9 cellular contexts compared by ENCODE assay signal in the genomic region with DNA sequence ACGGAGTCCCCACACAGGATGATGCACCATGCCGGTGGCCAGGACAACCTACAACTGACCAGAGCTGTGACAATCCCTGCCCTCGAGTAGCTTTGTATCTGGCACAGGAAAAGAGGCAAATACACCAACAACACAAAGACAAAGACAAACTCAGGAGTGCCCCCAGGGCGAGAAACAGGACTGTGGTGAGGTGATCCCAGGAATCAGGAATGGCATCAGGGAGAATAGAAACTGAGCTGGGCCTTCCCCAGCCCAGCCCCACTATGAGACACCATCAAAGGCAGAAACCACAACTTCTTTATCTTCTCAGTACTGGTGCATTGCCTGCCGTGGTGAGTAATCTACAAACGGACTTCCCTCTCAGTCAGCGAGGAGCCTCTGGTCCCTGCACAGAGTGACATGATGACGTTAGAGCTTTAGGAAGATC.
A peak's percentile ranks its signal among the peaks of the same experiment; 100 is the strongest.
DNase-seq lines count a peak whose midpoint lies in the region; ATAC-seq and TF ChIP-seq lines count a peak whose summit lies in the region.
"Had no signal": no experiment of that assay in that cellular context is flagged by ENCODE, and none has a peak within 500 bp of the region (broad histone marks: within the 10 kb centered on the region; RNA-seq: fewer than 3 reads in every experiment).

No MANE protein-coding gene starts in this region.

- ATAC-seq in HG03135 (IDR thresholded peaks at IDR 0.05; ENCODE audit: unreplicated experiment) (no peak), HG03342 (IDR thresholded peaks at IDR 0.05; ENCODE audit: unreplicated experiment) (no peak)

- no peaks in the 10 kb centered on the region for H3K9me3 Mint-ChIP-seq in endothelial cell (ENCODE audit: unreplicated experiment)
- no peaks in the 10 kb centered on the region for H3K9me3 Mint-ChIP-seq in activated T-helper 2 cell treated with anti-CD3 and anti-CD28 coated beads, Interferon-gamma antibody, Interleukin-2, Interleukin-4, amounts not matched to agents 10 μg/mL and 5 μg/mL and 100 μg/mL, durations not matched to agents 14 hours and 24 hours and 36 hours

- no peak overlapping the region for H3K4me3 Mint-ChIP-seq in endothelial cell (ENCODE audit: unreplicated experiment)
- H3K4me3 Mint-ChIP-seq in activated T-helper 2 cell treated with anti-CD3 and anti-CD28 coated beads, Interferon-gamma antibody, Interleukin-2, Interleukin-4, amounts not matched to agents 10 μg/mL and 5 μg/mL and 100 μg/mL, durations not matched to agents 14 hours and 24 hours and 36 hours (ENCODE audit: low read depth), result no peak overlapping the region

- H3K27ac ChIP-seq in SJSA1, result no peak overlapping the region

- no peaks in the 10 kb centered on the region for H3K9me3 ChIP-seq in SJSA1 (replicated peaks)

- DNase-seq in AG08395 (ENCODE audit: low spot score), result peak; percentile 56
- peak; percentile 13 for DNase-seq in GM20000 (ENCODE audit: low spot score)
- DNase-seq in SJSA1 (ENCODE audit: low read depth in 1 of 2, low spot score in 2 of 2), result peak; percentile 52 to 61
- peak; percentile 53 for DNase-seq in fibroblast of pulmonary artery (ENCODE audit: low read depth)
- no peak for DNase-seq in endothelial cell (ENCODE audit: low spot score)
- no peak for DNase-seq in activated T-helper 2 cell treated with anti-CD3 and anti-CD28 coated beads, Interferon-gamma antibody, Interleukin-2, Interleukin-4, amounts not matched to agents 10 μg/mL and 5 μg/mL and 100 μg/mL, durations not matched to agents 14 hours and 24 hours and 36 hours (ENCODE audit: low spot score)
- DNase-seq: NCI-H1105 had no signal

- H3K4me1 Mint-ChIP-seq in endothelial cell (ENCODE audit: unreplicated experiment), result peaks cover 3% of the 10 kb centered on the region
- H3K4me1 Mint-ChIP-seq in activated T-helper 2 cell treated with anti-CD3 and anti-CD28 coated beads, Interferon-gamma antibody, Interleukin-2, Interleukin-4, amounts not matched to agents 10 μg/mL and 5 μg/mL and 100 μg/mL, durations not matched to agents 14 hours and 24 hours and 36 hours (ENCODE audit: low read depth), result peaks cover 13% of the 10 kb centered on the region

- no peaks in the 10 kb centered on the region for H3K36me3 ChIP-seq in SJSA1

- peaks cover 3% of the 10 kb centered on the region for H3K27me3 Mint-ChIP-seq in endothelial cell (ENCODE audit: unreplicated experiment)
- H3K27me3 Mint-ChIP-seq in activated T-helper 2 cell treated with anti-CD3 and anti-CD28 coated beads, Interferon-gamma antibody, Interleukin-2, Interleukin-4, amounts not matched to agents 10 μg/mL and 5 μg/mL and 100 μg/mL, durations not matched to agents 14 hours and 24 hours and 36 hours (ENCODE audit: low read depth), result peaks cover 7% of the 10 kb centered on the region

- intact Hi-C loops in activated T-helper 2 cell treated with anti-CD3 and anti-CD28 coated beads, Interferon-gamma antibody, Interleukin-2, Interleukin-4, amounts not matched to agents 10 μg/mL and 5 μg/mL and 100 μg/mL, durations not matched to agents 14 hours and 24 hours and 36 hours (cut with micrococcal nuclease), result loop anchor here (2.0 kb wide), 1 partner anchor 18 kb away; no protein-coding TSS in a partner anchor

- no peak overlapping the region for H3K27ac Mint-ChIP-seq in endothelial cell (ENCODE audit: unreplicated experiment)
- H3K27ac Mint-ChIP-seq in activated T-helper 2 cell treated with anti-CD3 and anti-CD28 coated beads, Interferon-gamma antibody, Interleukin-2, Interleukin-4, amounts not matched to agents 10 μg/mL and 5 μg/mL and 100 μg/mL, durations not matched to agents 14 hours and 24 hours and 36 hours, result no peak overlapping the region

- no peaks in the 10 kb centered on the region for H3K27me3 ChIP-seq in SJSA1 (replicated peaks)

- peaks cover 33% of the 10 kb centered on the region for H3K36me3 Mint-ChIP-seq in endothelial cell (ENCODE audit: low read depth, unreplicated experiment)
- H3K36me3 Mint-ChIP-seq in activated T-helper 2 cell treated with anti-CD3 and anti-CD28 coated beads, Interferon-gamma antibody, Interleukin-2, Interleukin-4, amounts not matched to agents 10 μg/mL and 5 μg/mL and 100 μg/mL, durations not matched to agents 14 hours and 24 hours and 36 hours (ENCODE audit: low read depth), result no peaks in the 10 kb centered on the region

- H3K4me1 ChIP-seq in SJSA1 (replicated peaks), result peaks cover 10% of the 10 kb centered on the region

- no peak for TF ChIP-seq CTCF in GM20000 (IDR thresholded peaks at IDR 0.05; ENCODE audit: extremely low read depth, missing control alignments)
- no peak for TF ChIP-seq CTCF in fibroblast of pulmonary artery (IDR thresholded peaks at IDR 0.05; ENCODE audit: low read length, missing control alignments)
- TF ChIP-seq CTCF in endothelial cell (IDR thresholded peaks at IDR 0.05; ENCODE audit: unreplicated experiment), result no peak

- no peak overlapping the region for H3K4me3 ChIP-seq in SJSA1
- no peak overlapping the region for H3K4me3 ChIP-seq in fibroblast of pulmonary artery (replicated peaks; ENCODE audit: low read depth, low read length)

Comparison
In these comparisons a context has a peak if more than half of its experiments do, and no peak if none do; other contexts are left out.
1. DNase-seq: peak in AG08395 (single experiment), GM20000 (single experiment), SJSA1 (2 of 2) and fibroblast of pulmonary artery (single experiment); none in endothelial cell (single experiment) and activated T-helper 2 cell treated with anti-CD3 and anti-CD28 coated beads, Interferon-gamma antibody, Interleukin-2, Interleukin-4, amounts not matched to agents 10 μg/mL and 5 μg/mL and 100 μg/mL, durations not matched to agents 14 hours and 24 hours and 36 hours (single experiment).